9 cellular contexts compared by ENCODE assay signal in the genomic region with DNA sequence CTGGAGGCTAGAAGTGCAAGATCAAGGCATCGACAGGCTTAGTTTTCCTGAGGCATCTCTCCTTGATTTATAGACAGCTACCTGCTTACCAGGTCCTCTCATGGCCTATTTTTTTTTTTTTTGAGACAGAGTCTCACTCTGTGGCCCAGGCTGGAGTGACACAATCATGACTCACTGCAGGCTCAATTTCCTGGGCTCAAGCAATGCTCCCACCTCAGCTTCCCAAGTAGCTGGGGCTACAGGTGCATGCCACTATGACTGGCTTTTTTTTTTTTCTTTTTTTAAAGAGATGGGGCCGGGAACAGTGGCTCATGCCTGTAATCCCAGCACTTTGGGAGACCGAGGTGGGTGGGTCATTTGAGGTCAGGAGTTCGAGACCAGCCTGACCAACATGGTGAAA. TPM values are rescaled to one million over a fixed set of nuclear protein-coding genes. Genes with fewer than 3 reads are reported as not detected.
"Had no signal": no experiment of that assay in that cellular context is flagged by ENCODE, and none has a peak within 500 bp of the region (broad histone marks: within the 10 kb centered on the region; RNA-seq: fewer than 3 reads in every experiment).

No MANE protein-coding gene starts in this region.

RNA-seq across cellular contexts. Expression of gene KIF4B, which starts 10.8 kb away (rescaled TPM):
- total RNA-seq: left colon, lung, pancreas, progenitor cell of endocrine pancreas, smooth muscle cell had no signal
- polyA plus RNA-seq: endothelial cell of umbilical vein, esophagus, heart right ventricle, pancreas, smooth muscle cell, urinary bladder had no signal
